8 cellular contexts compared by ENCODE assay signal in genomic region chr14:53011053-53011462, GRCh38.
A peak's percentile ranks its signal among the peaks of the same experiment; 100 is the strongest.
DNase-seq lines count a peak whose midpoint lies in the region; ATAC-seq and TF ChIP-seq lines count a peak whose summit lies in the region.

No MANE protein-coding gene starts in this region.

- POLR2A ChIA-PET in CD4-positive, alpha-beta memory T cell (lab: Charles Lee; ENCODE audit: partially characterized antibody), result no interaction called here

- H3K27me3 ChIP-seq in dorsolateral prefrontal cortex (no peaks in the 10 kb centered on the region), right lobe of liver (no peaks in the 10 kb centered on the region), transverse colon (no peaks in the 10 kb centered on the region)
- no peaks in the 10 kb centered on the region for H3K27me3 ChIP-seq in CD4-positive, alpha-beta memory T cell (ENCODE audit: insufficient read depth, low read length)

- H3K9me3 ChIP-seq in right lobe of liver (no peaks in the 10 kb centered on the region), transverse colon (no peaks in the 10 kb centered on the region)
- H3K9me3 ChIP-seq in CD4-positive, alpha-beta memory T cell (ENCODE audit: control insufficient read depth in 1 of 2, low read length in 2 of 2), result no peaks in the 10 kb centered on the region

- H3K9me3 Mint-ChIP-seq in CD4-positive, alpha-beta memory T cell, result no peaks in the 10 kb centered on the region

- TF ChIP-seq CTCF in dorsolateral prefrontal cortex (IDR thresholded peaks at IDR 0.05 in 54 of 56, conservative IDR thresholded peaks at IDR 0.05 in 2 of 56; ENCODE audit: low read depth in 1 of 56, partially characterized antibody in 56 of 56), result no peak
- no peak for TF ChIP-seq CTCF in right lobe of liver (IDR thresholded peaks at IDR 0.05)
- no peak for TF ChIP-seq CTCF in transverse colon (IDR thresholded peaks at IDR 0.05)

- CTCF ChIA-PET in CD4-positive, alpha-beta memory T cell (lab: Charles Lee; ENCODE audit: partially characterized antibody), result no interaction called here

- DNase-seq in M059J (ENCODE audit: low read depth) (peak; percentile 96), dorsolateral prefrontal cortex (peak in 8 of 10 donors; percentile 27 to 78 (median 58)), right lobe of liver (no peak), transverse colon (peak; percentile 46), NCI-H526 (lab: John Stamatoyannopoulos, UW) (no peak), NCI-H82 (lab: John Stamatoyannopoulos, UW) (no peak)
- no peak for DNase-seq in CD4-positive, alpha-beta memory T cell

- H3K4me3 Mint-ChIP-seq in CD4-positive, alpha-beta memory T cell, result no peak overlapping the region

- H3K4me1 Mint-ChIP-seq in CD4-positive, alpha-beta memory T cell, result no peaks in the 10 kb centered on the region

- H3K4me1 ChIP-seq in right lobe of liver (no peaks in the 10 kb centered on the region), transverse colon (peaks cover 0 to 11% (median 3%) of the 10 kb centered on the region in 4 donors)
- no peaks in the 10 kb centered on the region for H3K4me1 ChIP-seq in CD4-positive, alpha-beta memory T cell (ENCODE audit: insufficient read depth, low read length)

- H3K36me3 ChIP-seq in right lobe of liver (no peaks in the 10 kb centered on the region), transverse colon (no peaks in the 10 kb centered on the region)
- no peaks in the 10 kb centered on the region for H3K36me3 ChIP-seq in CD4-positive, alpha-beta memory T cell (ENCODE audit: insufficient read depth, low read length)

- intact Hi-C loops in dorsolateral prefrontal cortex (cut with DNase I) (no loop called here), right lobe of liver (cut with DNase I) (no loop called here), transverse colon (cut with DNase I; ENCODE audit: low total_unique reads) (no loop called here)
- intact Hi-C loops in CD4-positive, alpha-beta memory T cell (cut with micrococcal nuclease), result no loop called here

- TF ChIP-seq EP300 in transverse colon (IDR thresholded peaks at IDR 0.05; ENCODE audit: low read depth), result no peak

- no peak for TF ChIP-seq POLR2A in right lobe of liver (IDR thresholded peaks at IDR 0.05)
- TF ChIP-seq POLR2A in transverse colon (IDR thresholded peaks at IDR 0.05), result no peak

- peaks cover 2 to 7% of the 10 kb centered on the region in 2 donors for H3K27me3 Mint-ChIP-seq in CD4-positive, alpha-beta memory T cell

- peak overlapping the region in 57 of 59 donors; percentile 0 to 88 (median 72) for H3K27ac ChIP-seq in dorsolateral prefrontal cortex
- H3K27ac ChIP-seq in right lobe of liver, result no peak overlapping the region
- H3K27ac ChIP-seq in transverse colon, result peak overlapping the region; percentile 53 to 72 (median 60)
- H3K27ac ChIP-seq in CD4-positive, alpha-beta memory T cell (ENCODE audit: low read depth, low read length), result no peak overlapping the region

- peaks cover 0 to 8% of the 10 kb centered on the region in 2 donors for H3K36me3 Mint-ChIP-seq in CD4-positive, alpha-beta memory T cell

- H3K27ac Mint-ChIP-seq in CD4-positive, alpha-beta memory T cell, result no peak overlapping the region

- ATAC-seq in right lobe of liver (peak; percentile 15 to 57 (median 38)), GM21529 (IDR thresholded peaks at IDR 0.05; ENCODE audit: unreplicated experiment) (no peak)

- H3K4me3 ChIP-seq in dorsolateral prefrontal cortex, result peak overlapping the region in 3 of 59 donors; percentile 1 to 29 (median 2)
- no peak overlapping the region for H3K4me3 ChIP-seq in right lobe of liver
- no peak overlapping the region for H3K4me3 ChIP-seq in transverse colon
- H3K4me3 ChIP-seq in CD4-positive, alpha-beta memory T cell (ENCODE audit: low read length in 2 of 2), result no peak overlapping the region

- 72% methylated on average over 2 of the region's 7 CpGs for WGBS in right lobe of liver (ENCODE audit: insufficient coverage, low coverage, low lambda C conversion rate, missing lambda C conversion rate)
- WGBS in transverse colon (ENCODE audit: low coverage in 1 of 2), 2 donors, result 54 to 63% methylated on average over 3 to 7 of the region's 7 CpGs

- in situ Hi-C loops in transverse colon (cut with MboI; ENCODE audit: low pct_ligation_motif_present in 1 of 4, low pct_unique_long_range_greater_than_20kb in 1 of 4, low sequenced_read_pairs in 3 of 4), result no loop called here

Comparison
In these comparisons a context has a peak if more than half of its experiments do, and no peak if none do; other contexts are left out.
1. DNase-seq: peak in M059J (single experiment), dorsolateral prefrontal cortex (8 of 10) and transverse colon (single experiment); none in right lobe of liver (0 of 3), NCI-H526 (0 of 2), CD4-positive, alpha-beta memory T cell (0 of 5) and NCI-H82 (single experiment).
2. H3K27ac ChIP-seq: peak in dorsolateral prefrontal cortex (57 of 59) and transverse colon (4 of 4); none in right lobe of liver (0 of 3) and CD4-positive, alpha-beta memory T cell (single experiment).